In genomic region chr7:140060788-140061606, GRCh38 we compare ENCODE assay signal across 8 cellular contexts. TPM values are rescaled to one million over a fixed set of nuclear protein-coding genes. Genes with fewer than 3 reads are reported as not detected.
A peak's percentile ranks its signal among the peaks of the same experiment; 100 is the strongest.
DNase-seq lines count a peak whose midpoint lies in the region; ATAC-seq and TF ChIP-seq lines count a peak whose summit lies in the region.

No MANE protein-coding gene starts in this region.

- peaks cover 0 to 6% of the 10 kb centered on the region in 2 donors for H3K4me1 ChIP-seq in gastrocnemius medialis

- H3K27ac ChIP-seq in gastrocnemius medialis = peak overlapping the region; percentile 71 to 80 (median 78)

- H3K9me3 ChIP-seq in gastrocnemius medialis = no peaks in the 10 kb centered on the region

- ATAC-seq in gastrocnemius medialis (peak; percentile 13 to 19), GM21528 (IDR thresholded peaks at IDR 0.05; ENCODE audit: low FRiP score, unreplicated experiment) (no peak), HG03025 (IDR thresholded peaks at IDR 0.05; ENCODE audit: low FRiP score, unreplicated experiment) (no peak), omental fat pad (ENCODE audit: low FRiP score) (no peak)

- H3K36me3 ChIP-seq in gastrocnemius medialis = no peaks in the 10 kb centered on the region

- intact Hi-C loops in gastrocnemius medialis (cut with DNase I; ENCODE audit: low total_unique reads) = loop anchor here (5.0 to 10.0 kb wide), 3 partner anchors 91 to 264 kb away; partner anchors contain the start of gene KDM7A

- TF ChIP-seq CTCF in fibroblast of the aortic adventitia (IDR thresholded peaks at IDR 0.05; ENCODE audit: insufficient read depth, low read length) (no peak), gastrocnemius medialis (IDR thresholded peaks at IDR 0.05 in 4 of 5, conservative IDR thresholded peaks at IDR 0.05 in 1 of 5) (no peak), omental fat pad (IDR thresholded peaks at IDR 0.05) (no peak)

- in situ Hi-C loops in gastrocnemius medialis (cut with MboI; ENCODE audit: low sequenced_read_pairs in 4 of 4) = no loop called here

- TF ChIP-seq POLR2A in gastrocnemius medialis (IDR thresholded peaks at IDR 0.05) = no peak

- peak overlapping the region; percentile 73 for H3K4me3 ChIP-seq in fibroblast of the aortic adventitia (ENCODE audit: low read depth, low read length)
- peak overlapping the region in 2 of 4 donors; percentile 66 to 79 for H3K4me3 ChIP-seq in gastrocnemius medialis

- H3K27me3 ChIP-seq in gastrocnemius medialis = no peaks in the 10 kb centered on the region

- DNase-seq in HCEC 1CT = peak; percentile 40
- DNase-seq in RPMI8226 = peak; percentile 81
- peak; percentile 47 for DNase-seq in fibroblast of the aortic adventitia (ENCODE audit: low read depth)
- DNase-seq in gastrocnemius medialis = peak; percentile 27 to 50
- no peak for DNase-seq in omental fat pad (ENCODE audit: low spot score)
- no peak for DNase-seq in activated effector memory CD4-positive, alpha-beta T cell treated with anti-CD3 and anti-CD28 coated beads, Interleukin-2, amount 50 U/mL, for 16 hours

RNA-seq across cellular contexts. Expression of gene PARP12, which starts 1.8 kb away (rescaled TPM):
- total RNA-seq in fibroblast of the aortic adventitia (ENCODE audit: low replicate concordance) = 14.0 and 16.4 TPM in 2 replicates
- 10 to 100 TPM in 1 of 4 donors, 1 to 10 TPM in 3; 4.3 to 12.7 (median 4.9) TPM for total RNA-seq in gastrocnemius medialis
- 10 to 100 TPM; 15.6 to 85.1 (median 45.6) TPM for total RNA-seq in omental fat pad

Comparison
In these comparisons a context has a peak if more than half of its experiments do, and no peak if none do; other contexts are left out.
1. DNase-seq: peak in HCEC 1CT (single experiment), RPMI8226 (single experiment), fibroblast of the aortic adventitia (single experiment) and gastrocnemius medialis (2 of 2); none in omental fat pad (single experiment) and activated effector memory CD4-positive, alpha-beta T cell treated with anti-CD3 and anti-CD28 coated beads, Interleukin-2, amount 50 U/mL, for 16 hours (single experiment).
2. ATAC-seq: peak in gastrocnemius medialis (2 of 2); none in GM21528 (single experiment), HG03025 (single experiment) and omental fat pad (single experiment).